Comparison of ENCODE assay signal across 18 cellular contexts in the genomic region with DNA sequence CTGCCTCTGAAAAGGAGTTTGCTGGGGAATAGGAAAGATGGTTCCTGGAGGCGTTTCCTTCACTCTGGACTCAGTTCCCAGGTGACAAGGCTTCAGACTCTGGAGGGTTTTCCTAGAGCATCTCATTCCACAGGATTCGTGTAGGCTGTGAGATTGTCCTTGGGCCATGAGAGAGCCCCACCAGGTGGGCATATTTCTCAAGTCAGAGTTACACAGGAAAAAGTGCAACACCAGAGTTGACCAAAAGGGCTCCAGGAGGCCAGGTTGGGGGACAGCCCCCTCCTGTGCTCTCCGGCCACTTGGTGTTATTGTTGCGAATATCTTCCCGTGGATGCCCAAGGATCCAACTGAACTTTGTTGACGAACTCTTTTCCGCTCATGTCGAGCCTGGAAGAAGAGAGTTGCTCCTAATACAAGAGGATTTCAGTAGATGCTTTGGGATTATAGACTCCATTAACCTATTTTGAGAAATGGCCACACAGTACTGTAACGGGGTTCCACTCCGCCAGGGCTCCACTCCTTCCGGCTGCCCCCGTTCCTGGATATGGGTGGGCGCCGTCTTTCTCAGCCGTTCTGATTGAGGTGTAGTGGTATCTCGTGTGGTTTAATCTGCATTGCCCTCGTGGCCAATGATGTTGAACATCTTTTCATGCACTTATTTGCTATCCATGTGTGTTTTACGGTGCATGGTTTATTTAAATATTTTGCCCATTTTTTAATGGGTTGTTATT.
A peak's percentile ranks its signal among the peaks of the same experiment; 100 is the strongest.
DNase-seq lines count a peak whose midpoint lies in the region; ATAC-seq and TF ChIP-seq lines count a peak whose summit lies in the region.
"Had no signal": no experiment of that assay in that cellular context is flagged by ENCODE, and none has a peak within 500 bp of the region (broad histone marks: within the 10 kb centered on the region; RNA-seq: fewer than 3 reads in every experiment).

No MANE protein-coding gene starts in this region.

- no peak overlapping the region for H3K27ac ChIP-seq in mesenchymal stem cell (ENCODE audit: low read length, poor library complexity, severe bottlenecking)
- no peak overlapping the region for H3K27ac ChIP-seq in tibial artery
- H3K27ac ChIP-seq: KMS-11, RWPE1, SJCRH30 had no signal

- DNase-seq in activated CD8-positive, alpha-beta memory T cell treated with anti-CD3 and anti-CD28 coated beads, Interleukin-2, amount 10 ng/mL, durations not matched to agents 7 days and 5 days, result peak; percentile 36
- no peak for DNase-seq in activated CD8-positive, alpha-beta memory T cell treated with anti-CD3 and anti-CD28 coated beads, Interleukin-2, amount 50 U/mL, for 4 hours
- peak; percentile 1 for DNase-seq in HT-29 (ENCODE audit: low spot score)
- DNase-seq in mesenchymal stem cell, result no peak
- DNase-seq in tibial artery, result peak; percentile 6 to 32
- no peak for DNase-seq in cerebellar cortex (ENCODE audit: low spot score)
- DNase-seq in COLO668 (lab: John Stamatoyannopoulos, UW; ENCODE audit: unreplicated experiment), result no peak
- DNase-seq: COR-L47, HCEC 1CT, NCI-H1417, NCI-H187 treated with DMSO at 0.1 percent for 48 hours, NCI-H226, PC-3, SJCRH30 had no signal

- no peak for ATAC-seq in activated CD8-positive, alpha-beta memory T cell treated with anti-CD3 and anti-CD28 coated beads, Interleukin-2, amount 10 ng/mL, durations not matched to agents 7 days and 5 days
- ATAC-seq in HG02763 (IDR thresholded peaks at IDR 0.05; ENCODE audit: unreplicated experiment), result no peak
- ATAC-seq: PC-3 had no signal

- H3K4me1 Mint-ChIP-seq in activated CD8-positive, alpha-beta memory T cell treated with anti-CD3 and anti-CD28 coated beads, Interleukin-2, amount 10 ng/mL, durations not matched to agents 7 days and 5 days, result no peaks in the 10 kb centered on the region
- H3K4me1 Mint-ChIP-seq: B cell had no signal

- no peak overlapping the region for H3K4ac ChIP-seq in mesenchymal stem cell (ENCODE audit: low read depth in 1 of 2, low read length in 2 of 2)

- no peak overlapping the region for H3K23ac ChIP-seq in mesenchymal stem cell (ENCODE audit: low read length in 2 of 2)

- no peak overlapping the region for H2BK15ac ChIP-seq in mesenchymal stem cell (ENCODE audit: low read depth, poor library complexity, severe bottlenecking)

- H3K9me3 ChIP-seq in mesenchymal stem cell (ENCODE audit: control insufficient read depth, low read length) (peaks cover 6% of the 10 kb centered on the region), tibial artery (no peaks in the 10 kb centered on the region)
- H3K9me3 ChIP-seq: SJCRH30 had no signal

- H2BK120ac ChIP-seq in mesenchymal stem cell (ENCODE audit: low read depth, low read length), result no peak overlapping the region

- peaks cover 5% of the 10 kb centered on the region for H3K27me3 Mint-ChIP-seq in activated CD8-positive, alpha-beta memory T cell treated with anti-CD3 and anti-CD28 coated beads, Interleukin-2, amount 10 ng/mL, durations not matched to agents 7 days and 5 days

- intact Hi-C loops in tibial artery (cut with DNase I; ENCODE audit: low total_unique reads), result no loop called here

- no peaks in the 10 kb centered on the region for H3K9me3 Mint-ChIP-seq in activated CD8-positive, alpha-beta memory T cell treated with anti-CD3 and anti-CD28 coated beads, Interleukin-2, amount 10 ng/mL, durations not matched to agents 7 days and 5 days (ENCODE audit: low read depth)

- H3K79me1 ChIP-seq in mesenchymal stem cell (replicated peaks; ENCODE audit: low read length, poor library complexity, severe bottlenecking), result no peaks in the 10 kb centered on the region

- no peaks in the 10 kb centered on the region for H3K4me1 ChIP-seq in mesenchymal stem cell (ENCODE audit: control insufficient read depth, insufficient read depth, low read depth, low read length)
- no peaks in the 10 kb centered on the region for H3K4me1 ChIP-seq in tibial artery
- H3K4me1 ChIP-seq: SJCRH30 had no signal

- no peak overlapping the region for H2BK5ac ChIP-seq in mesenchymal stem cell (ENCODE audit: low read depth, low read length, poor library complexity, severe bottlenecking)

- no peak overlapping the region for H3K4me3 Mint-ChIP-seq in activated CD8-positive, alpha-beta memory T cell treated with anti-CD3 and anti-CD28 coated beads, Interleukin-2, amount 10 ng/mL, durations not matched to agents 7 days and 5 days
- H3K4me3 Mint-ChIP-seq: B cell had no signal

- no peak overlapping the region for H3K14ac ChIP-seq in mesenchymal stem cell (ENCODE audit: low read length in 2 of 2)

- no peaks in the 10 kb centered on the region for H3K36me3 ChIP-seq in mesenchymal stem cell (ENCODE audit: control insufficient read depth in 1 of 2, insufficient read depth in 2 of 2, low read depth in 1 of 2, low read length in 2 of 2)
- H3K36me3 ChIP-seq in tibial artery, result no peaks in the 10 kb centered on the region
- H3K36me3 ChIP-seq: SJCRH30 had no signal

- H4K91ac ChIP-seq in mesenchymal stem cell (ENCODE audit: low read length), result no peak overlapping the region

- H2BK12ac ChIP-seq in mesenchymal stem cell (ENCODE audit: low read length in 2 of 2), result no peak overlapping the region

- TF ChIP-seq CTCF in tibial artery (IDR thresholded peaks at IDR 0.05), result no peak

- no peak overlapping the region for H4K8ac ChIP-seq in mesenchymal stem cell (ENCODE audit: low read length)

- CTCF ChIA-PET in activated CD8-positive, alpha-beta memory T cell treated with anti-CD3 and anti-CD28 coated beads, Interleukin-2, amount 10 ng/mL, durations not matched to agents 7 days and 5 days (lab: Charles Lee), result no interaction called here

- no peak overlapping the region for H3K9ac ChIP-seq in mesenchymal stem cell (ENCODE audit: low read length)
- H3K9ac ChIP-seq: KMS-11 had no signal

- H3K18ac ChIP-seq in mesenchymal stem cell (ENCODE audit: low read depth in 1 of 2, low read length in 2 of 2), result no peak overlapping the region

- no peak overlapping the region for H3K27ac Mint-ChIP-seq in activated CD8-positive, alpha-beta memory T cell treated with anti-CD3 and anti-CD28 coated beads, Interleukin-2, amount 10 ng/mL, durations not matched to agents 7 days and 5 days
- H3K27ac Mint-ChIP-seq: B cell had no signal

- H3K4me3 ChIP-seq in mesenchymal stem cell (ENCODE audit: insufficient read depth in 1 of 2, low read depth in 1 of 2, low read length in 2 of 2) (no peak overlapping the region), tibial artery (no peak overlapping the region)
- H3K4me3 ChIP-seq: SJCRH30 had no signal

- H3K4me2 ChIP-seq in mesenchymal stem cell (ENCODE audit: low read length, poor library complexity, severe bottlenecking), result no peak overlapping the region
- H3K4me2 ChIP-seq: KMS-11 had no signal

- H2AK5ac ChIP-seq in mesenchymal stem cell (ENCODE audit: low read length, severe bottlenecking), result no peak overlapping the region

- H3K27me3 ChIP-seq in mesenchymal stem cell (ENCODE audit: control insufficient read depth in 1 of 2, insufficient read depth in 1 of 2, low read length in 2 of 2) (no peaks in the 10 kb centered on the region), tibial artery (no peaks in the 10 kb centered on the region)

- no peaks in the 10 kb centered on the region for H3K36me3 Mint-ChIP-seq in activated CD8-positive, alpha-beta memory T cell treated with anti-CD3 and anti-CD28 coated beads, Interleukin-2, amount 10 ng/mL, durations not matched to agents 7 days and 5 days

- H2AFZ ChIP-seq in mesenchymal stem cell (ENCODE audit: low read depth, low read length), result peak overlapping the region; percentile 4

- 80% methylated on average over 18 of the region's 18 CpGs for WGBS in mesenchymal stem cell

Comparison
In these comparisons a context has a peak if more than half of its experiments do, and no peak if none do; other contexts are left out.
1. DNase-seq: peak in activated CD8-positive, alpha-beta memory T cell treated with anti-CD3 and anti-CD28 coated beads, Interleukin-2, amount 10 ng/mL, durations not matched to agents 7 days and 5 days (single experiment), HT-29 (single experiment) and tibial artery (2 of 2); none in activated CD8-positive, alpha-beta memory T cell treated with anti-CD3 and anti-CD28 coated beads, Interleukin-2, amount 50 U/mL, for 4 hours (single experiment), mesenchymal stem cell (single experiment), cerebellar cortex (single experiment) and COLO668 (single experiment).